Comparison of ENCODE assay signal across 20 cellular contexts in genomic region chr11:12411395-12411794, GRCh38. TPM values are rescaled to one million over a fixed set of nuclear protein-coding genes. Genes with fewer than 3 reads are reported as not detected.
A peak's percentile ranks its signal among the peaks of the same experiment; 100 is the strongest.
DNase-seq lines count a peak whose midpoint lies in the region; ATAC-seq and TF ChIP-seq lines count a peak whose summit lies in the region.
"Had no signal": no experiment of that assay in that cellular context is flagged by ENCODE, and none has a peak within 500 bp of the region (broad histone marks: within the 10 kb centered on the region; RNA-seq: fewer than 3 reads in every experiment).

No MANE protein-coding gene starts in this region.

- H3K27me3 Mint-ChIP-seq in endodermal cell (ENCODE audit: insufficient read depth) (no peaks in the 10 kb centered on the region), nephron (ENCODE audit: low read depth) (no peaks in the 10 kb centered on the region), type B pancreatic cell (no peaks in the 10 kb centered on the region)

- peak overlapping the region; percentile 40; the same call in 1 of the 2 replicates for H3K9ac ChIP-seq in SK-N-SH
- no peak overlapping the region for H3K9ac ChIP-seq in endodermal cell (ENCODE audit: extremely low read depth, low read length, poor library complexity, severe bottlenecking)
- H3K9ac ChIP-seq: neural progenitor cell had no signal

- H3K36me3 ChIP-seq in SK-N-SH (replicated peaks in 1 of 2; ENCODE audit: control insufficient read depth in 1 of 2, insufficient read depth in 2 of 2, low read length in 1 of 2): no peaks in the 10 kb centered on the region
- no peaks in the 10 kb centered on the region for H3K36me3 ChIP-seq in endodermal cell (ENCODE audit: control insufficient read depth, insufficient read depth, low read length)
- H3K36me3 ChIP-seq: neural progenitor cell, spleen had no signal

- peak overlapping the region; percentile 76; the same call in 1 of the 2 replicates for H3K4me2 ChIP-seq in SK-N-SH
- H3K4me2 ChIP-seq: neural progenitor cell had no signal

- peak overlapping the region; percentile 81 for H3K27ac Mint-ChIP-seq in endodermal cell
- H3K27ac Mint-ChIP-seq in nephron: peak overlapping the region; percentile 80 to 88 (median 81)
- H3K27ac Mint-ChIP-seq in type B pancreatic cell: peak overlapping the region; percentile 16
- H3K27ac Mint-ChIP-seq: activated CD8-positive, alpha-beta T cell treated with anti-CD3 and anti-CD28 coated beads for 36 hours; activated T-helper 1 cell treated with anti-CD3 and anti-CD28 coated beads, Interleukin-12 subunit alpha, Interleukin-12 subunit beta, Interleukin-2, Interleukin-4 antibody, amounts not matched to agents 30 ng/mL and 10 ng/mL and 1 ng/mL, durations not matched to agents 14 hours and 24 hours and 36 hours; CD4-positive, CD25-positive, alpha-beta regulatory T cell; stimulated activated naive CD8-positive, alpha-beta T cell treated with anti-CD3 and anti-CD28 coated beads, Interleukin-15, Interleukin-2, amounts not matched to agents 100 ng/mL and 50 ng/mL, for 24 hours had no signal

- H3K9me2 ChIP-seq in SK-N-SH: no peaks in the 10 kb centered on the region

- no peak overlapping the region for H3K4me3 Mint-ChIP-seq in endodermal cell
- H3K4me3 Mint-ChIP-seq in nephron: no peak overlapping the region
- no peak overlapping the region for H3K4me3 Mint-ChIP-seq in type B pancreatic cell
- H3K4me3 Mint-ChIP-seq: activated CD8-positive, alpha-beta T cell treated with anti-CD3 and anti-CD28 coated beads for 36 hours; activated T-helper 1 cell treated with anti-CD3 and anti-CD28 coated beads, Interleukin-12 subunit alpha, Interleukin-12 subunit beta, Interleukin-2, Interleukin-4 antibody, amounts not matched to agents 30 ng/mL and 10 ng/mL and 1 ng/mL, durations not matched to agents 14 hours and 24 hours and 36 hours; CD4-positive, CD25-positive, alpha-beta regulatory T cell; neural progenitor cell; stimulated activated naive CD8-positive, alpha-beta T cell treated with anti-CD3 and anti-CD28 coated beads, Interleukin-15, Interleukin-2, amounts not matched to agents 100 ng/mL and 50 ng/mL, for 24 hours had no signal

- peaks cover 3% of the 10 kb centered on the region for H3K36me3 Mint-ChIP-seq in endodermal cell (ENCODE audit: low read depth)
- no peaks in the 10 kb centered on the region for H3K36me3 Mint-ChIP-seq in nephron (ENCODE audit: low read depth)
- H3K36me3 Mint-ChIP-seq in type B pancreatic cell: no peaks in the 10 kb centered on the region
- H3K36me3 Mint-ChIP-seq: neural progenitor cell had no signal

- TF ChIP-seq RAD21 in SK-N-SH (IDR thresholded peaks at IDR 0.05; ENCODE audit: low read length): no peak

- H3K4me3 ChIP-seq in SK-N-SH (ENCODE audit: low read depth in 2 of 2, low read length in 1 of 2) (no peak overlapping the region), endodermal cell (ENCODE audit: low read length) (no peak overlapping the region)
- H3K4me3 ChIP-seq: neural progenitor cell, spleen had no signal

- ATAC-seq in SK-N-SH treated with all-trans-retinoic acid at 6 μM for 48 hours: no peak
- ATAC-seq: activated CD8-positive, alpha-beta T cell treated with anti-CD3 and anti-CD28 coated beads for 36 hours; esophagus mucosa had no signal

- H3K4me1 Mint-ChIP-seq in endodermal cell (peaks cover 20% of the 10 kb centered on the region), nephron (peaks cover 87% of the 10 kb centered on the region), type B pancreatic cell (ENCODE audit: unreplicated experiment) (peaks cover 49% of the 10 kb centered on the region)
- H3K4me1 Mint-ChIP-seq: CD4-positive, CD25-positive, alpha-beta regulatory T cell had no signal

- peaks cover 35 to 38% of the 10 kb centered on the region in 2 experiments for H3K4me1 ChIP-seq in SK-N-SH (ENCODE audit: control insufficient read depth in 1 of 2, insufficient read depth in 2 of 2, low read depth in 1 of 2, low read length in 1 of 2)
- no peaks in the 10 kb centered on the region for H3K4me1 ChIP-seq in endodermal cell (ENCODE audit: control insufficient read depth, insufficient read depth, low read length)

- H3K27me3 ChIP-seq in SK-N-SH (ENCODE audit: insufficient read depth): no peaks in the 10 kb centered on the region
- H3K27me3 ChIP-seq in endodermal cell (ENCODE audit: control insufficient read depth, insufficient read depth, low read length, poor library complexity, severe bottlenecking): no peaks in the 10 kb centered on the region
- H3K27me3 ChIP-seq: neural progenitor cell, spleen had no signal

- H3K9me3 ChIP-seq in SK-N-SH (no peaks in the 10 kb centered on the region), endodermal cell (ENCODE audit: control insufficient read depth, low read length) (peaks cover under 1% of the 10 kb centered on the region)
- H3K9me3 ChIP-seq: spleen had no signal

- POLR2A ChIA-PET in SK-N-SH (lab: Yijun Ruan, JAX): no interaction called here

- 86% methylated on average over 3 of the region's 3 CpGs for WGBS in SK-N-SH (ENCODE audit: low lambda C conversion rate)
- WGBS in endodermal cell (ENCODE audit: insufficient coverage in 1 of 2, insufficient read length in 1 of 2), 2 experiments: 94 to 97% methylated on average over 2 to 3 of the region's 3 CpGs

- TF ChIP-seq EP300 in SK-N-SH (IDR thresholded peaks at IDR 0.05; ENCODE audit: borderline replicate concordance in 1 of 2, low read depth in 1 of 2, low read length in 1 of 2): no peak

- H4K20me1 ChIP-seq in SK-N-SH (ENCODE audit: insufficient read depth): no peaks in the 10 kb centered on the region

- TF ChIP-seq CTCF in SK-N-SH (IDR thresholded peaks at IDR 0.05) (no peak), endodermal cell (conservative IDR thresholded peaks at IDR 0.05) (no peak), nephron (IDR thresholded peaks at IDR 0.05; ENCODE audit: unreplicated experiment in 3 of 3) (no peak), type B pancreatic cell (conservative IDR thresholded peaks at IDR 0.05) (no peak)

- H3K9me3 Mint-ChIP-seq in endodermal cell (no peaks in the 10 kb centered on the region), nephron (no peaks in the 10 kb centered on the region), type B pancreatic cell (no peaks in the 10 kb centered on the region)
- H3K9me3 Mint-ChIP-seq: activated CD8-positive, alpha-beta T cell treated with anti-CD3 and anti-CD28 coated beads for 36 hours; activated T-helper 1 cell treated with anti-CD3 and anti-CD28 coated beads, Interleukin-12 subunit alpha, Interleukin-12 subunit beta, Interleukin-2, Interleukin-4 antibody, amounts not matched to agents 30 ng/mL and 10 ng/mL and 1 ng/mL, durations not matched to agents 14 hours and 24 hours and 36 hours; neural progenitor cell; stimulated activated naive CD8-positive, alpha-beta T cell treated with anti-CD3 and anti-CD28 coated beads, Interleukin-15, Interleukin-2, amounts not matched to agents 100 ng/mL and 50 ng/mL, for 24 hours had no signal

- peaks cover 25% of the 10 kb centered on the region for H3F3A ChIP-seq in SK-N-SH (replicated peaks; ENCODE audit: insufficient read depth)

- CTCF ChIA-PET in SK-N-SH (lab: Yijun Ruan, JAX): interaction anchor here (0.6 to 3.5 kb wide), 27 partner anchors 9 to 553 kb away, joined by 3 to 41 read pairs (median 4); no protein-coding TSS in a partner anchor

- peaks cover 88% of the 10 kb centered on the region for H3K79me2 ChIP-seq in SK-N-SH (ENCODE audit: insufficient read depth)

- no peak for DNase-seq in SK-N-SH
- DNase-seq in endodermal cell: no peak
- no peak for DNase-seq in type B pancreatic cell (ENCODE audit: extremely low spot score, unreplicated experiment)
- no peak for DNase-seq in activated gamma-delta T cell treated with Interleukin-2 at 50 U/mL for 16 hours
- no peak for DNase-seq in stimulated activated naive CD4-positive, alpha-beta T cell (lab: John Stamatoyannopoulos, UW)
- DNase-seq in hippocampal formation (lab: John Stamatoyannopoulos, UW): no peak
- DNase-seq: activated CD8-positive, alpha-beta T cell treated with anti-CD3 and anti-CD28 coated beads for 36 hours; CD4-positive, CD25-positive, alpha-beta regulatory T cell; cortex of kidney; DND-41; NCI-H1048; NK-92 treated with Interleukin-12 subunit alpha and Interleukin-12 subunit beta, amount 100 ng/mL, for 24 hours; spleen had no signal

- H2AFZ ChIP-seq in SK-N-SH (ENCODE audit: low read depth): no peak overlapping the region
- H2AFZ ChIP-seq: neural progenitor cell had no signal

- H3K27ac ChIP-seq in SK-N-SH (ENCODE audit: low read depth in 2 of 2, low read length in 1 of 2) (peak overlapping the region; percentile 88 to 99), endodermal cell (ENCODE audit: low read depth, low read length) (no peak overlapping the region)
- H3K27ac ChIP-seq: 22Rv1, neural progenitor cell had no signal

TF ChIP-seq in SK-N-SH, 30 proteins besides CTCF, POLR2A, EP300 and RAD21 (continues in another document):
- no peak for TF ChIP-seq CHD2 (IDR thresholded peaks at IDR 0.05; ENCODE audit: low read length, partially characterized antibody)
- TF ChIP-seq USF1 (IDR thresholded peaks at IDR 0.05; ENCODE audit: borderline replicate concordance, low read depth): no peak
- TF ChIP-seq MXI1 (IDR thresholded peaks at IDR 0.05; ENCODE audit: low read depth, low read length): no peak
- no peak for TF ChIP-seq POLR2AphosphoS5 (IDR thresholded peaks at IDR 0.05; ENCODE audit: low read depth, low read length)

TF ChIP-seq in SK-N-SH treated with all-trans-retinoic acid at 6 μM for 48 hours, 23 proteins besides CTCF, POLR2A, EP300 and RAD21:
- TF ChIP-seq TOX (CRISPR knock-in tag; IDR thresholded peaks at IDR 0.05; ENCODE audit: borderline replicate concordance): no peak

RNA-seq across cellular contexts. Expression of gene PARVA, which starts 34.0 kb away (rescaled TPM):
- 27.6 and 31.6 TPM in 2 replicates for polyA plus RNA-seq in SK-N-SH (2012; rRNA removed)
- polyA plus RNA-seq in SK-N-SH (2012; cell fraction: cytosol; rRNA removed): 32.5 and 35.2 TPM in 2 replicates
- 14.6 and 24.9 TPM in 2 replicates for polyA plus RNA-seq in SK-N-SH (2012; cell fraction: nucleus; rRNA removed)
- total RNA-seq in endodermal cell: 10 to 100 TPM; 27.3 to 37.3 TPM
- polyA plus RNA-seq in endodermal cell (2013, experiment 1 of 2): 23.2 TPM
- polyA plus RNA-seq in endodermal cell (2013, experiment 2 of 2): 21.9 TPM
- total RNA-seq in type B pancreatic cell (ENCODE audit: low replicate concordance): 32.3 and 49.4 TPM in 2 replicates
- total RNA-seq: activated CD8-positive, alpha-beta T cell treated with anti-CD3 and anti-CD28 coated beads for 36 hours; activated T-helper 1 cell treated with anti-CD3 and anti-CD28 coated beads, Interleukin-12 subunit alpha, Interleukin-12 subunit beta, Interleukin-2, Interleukin-4 antibody, amounts not matched to agents 30 ng/mL and 10 ng/mL and 1 ng/mL, durations not matched to agents 14 hours and 24 hours and 36 hours had no signal

Comparison
In these comparisons a context has a peak if more than half of its experiments do, and no peak if none do; other contexts are left out.
1. H3K27ac Mint-ChIP-seq: peak in every context shown above with its lines; median percentile 81 in endodermal cell; 81 in nephron; 16 in type B pancreatic cell.